19 cellular contexts compared by ENCODE assay signal in the genomic region with DNA sequence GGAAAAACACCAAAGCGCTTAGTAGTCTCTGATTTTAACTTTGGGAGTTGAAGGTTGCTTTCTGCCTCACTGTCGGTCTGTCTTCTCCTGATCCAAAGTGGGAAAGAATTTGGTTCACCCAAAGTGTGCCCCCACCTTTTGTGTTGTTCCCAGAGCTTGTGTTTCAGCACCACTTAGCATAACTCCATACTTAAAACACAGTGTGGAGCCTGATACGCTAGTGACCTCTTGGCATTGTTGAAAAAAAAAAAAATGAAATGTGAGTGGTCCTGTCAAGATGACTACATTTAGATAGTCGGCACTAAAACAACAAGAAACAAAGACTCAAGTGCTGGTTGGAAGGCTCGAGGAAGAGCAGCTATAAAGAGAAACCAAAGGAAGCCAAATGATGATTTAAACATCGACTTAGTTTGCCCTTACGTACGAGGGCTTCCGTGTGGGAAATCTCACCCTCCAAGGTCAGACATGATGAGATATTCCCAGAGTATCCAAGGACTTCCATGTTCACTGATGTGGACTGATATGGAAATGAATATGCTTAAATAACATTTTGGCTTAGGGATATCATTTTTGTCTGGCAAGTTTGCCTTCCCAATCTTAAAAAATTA.
A peak's percentile ranks its signal among the peaks of the same experiment; 100 is the strongest.
DNase-seq lines count a peak whose midpoint lies in the region; ATAC-seq and TF ChIP-seq lines count a peak whose summit lies in the region.
"Had no signal": no experiment of that assay in that cellular context is flagged by ENCODE, and none has a peak within 500 bp of the region (broad histone marks: within the 10 kb centered on the region; RNA-seq: fewer than 3 reads in every experiment).

No MANE protein-coding gene starts in this region.

- no peaks in the 10 kb centered on the region for H3K27me3 ChIP-seq in left ventricle myocardium inferior (ENCODE audit: low read depth)
- no peaks in the 10 kb centered on the region for H3K27me3 ChIP-seq in HAP-1 (ENCODE audit: low read depth)

- in situ Hi-C loops in HAP-1 (cut with MboI; ENCODE audit: low sequenced_read_pairs), result no loop called here

- TF ChIP-seq CTCF in HEK293 (tag by site-specific recombination; IDR thresholded peaks at IDR 0.05), result no peak
- no peak for TF ChIP-seq CTCF in coronary artery (IDR thresholded peaks at IDR 0.05)
- TF ChIP-seq CTCF in left ventricle myocardium inferior (IDR thresholded peaks at IDR 0.05; ENCODE audit: borderline replicate concordance), result no peak
- TF ChIP-seq CTCF in nephron progenitor cell (IDR thresholded peaks at IDR 0.05), result no peak

- H3K9me3 ChIP-seq in HEK293 (ENCODE audit: control insufficient read depth, insufficient read depth, low read depth, low read length) (no peaks in the 10 kb centered on the region), left ventricle myocardium inferior (replicated peaks) (no peaks in the 10 kb centered on the region), HAP-1 (no peaks in the 10 kb centered on the region)
- H3K9me3 ChIP-seq: A549 had no signal

- H3K4me3 ChIP-seq in HEK293 (ENCODE audit: low read depth, low read length) (no peak overlapping the region), coronary artery (peak overlapping the region; percentile 48), left ventricle myocardium inferior (peak overlapping the region; percentile 45), HAP-1 (no peak overlapping the region)
- H3K4me3 ChIP-seq: A549 had no signal

- H3K36me3 ChIP-seq in HEK293 (ENCODE audit: control insufficient read depth in 2 of 2, insufficient read depth in 1 of 2, low read length in 2 of 2) (no peaks in the 10 kb centered on the region), left ventricle myocardium inferior (no peaks in the 10 kb centered on the region), HAP-1 (replicated peaks) (no peaks in the 10 kb centered on the region)

- H3K4me3 Mint-ChIP-seq in nephron progenitor cell, result no peak overlapping the region
- H3K4me3 Mint-ChIP-seq: H9 had no signal

- POLR2A ChIA-PET in HEK293 (lab: Yijun Ruan, JAX), result no interaction called here

- DNase-seq in coronary artery (ENCODE audit: low spot score) (no peak), left ventricle myocardium inferior (no peak), nephron progenitor cell (no peak), NCI-H774 (lab: John Stamatoyannopoulos, UW) (no peak), HAP-1 (ENCODE audit: low spot score in 2 of 2) (no peak), NCI-H526 treated with DMSO at 0.1 percent for 48 hours (lab: John Stamatoyannopoulos, UW) (no peak)
- DNase-seq: DMS153, H9, MV-4-11, NCI-H1436, NCI-H2081, NCI-H345, NCI-H69, SHP77 had no signal

- peaks cover 28% of the 10 kb centered on the region for H3K4me1 ChIP-seq in HEK293 (ENCODE audit: control insufficient read depth, insufficient read depth, low read length)
- H3K4me1 ChIP-seq in left ventricle myocardium inferior, result peaks cover 39% of the 10 kb centered on the region
- peaks cover 20% of the 10 kb centered on the region for H3K4me1 ChIP-seq in HAP-1
- H3K4me1 ChIP-seq: A549 had no signal

- no peaks in the 10 kb centered on the region for H3K9me3 Mint-ChIP-seq in nephron progenitor cell
- H3K9me3 Mint-ChIP-seq: H9 had no signal

- CTCF ChIA-PET in HEK293 (lab: Yijun Ruan, JAX), result interaction anchor here (0.6 kb wide), 1 partner anchor 963 kb away, joined by 3 read pairs; no protein-coding TSS in a partner anchor

- peak overlapping the region; percentile 50 for H3K27ac Mint-ChIP-seq in nephron progenitor cell
- H3K27ac Mint-ChIP-seq: H9 had no signal

- no peak overlapping the region for H3K27ac ChIP-seq in HEK293 (ENCODE audit: extremely low read depth, low read depth, low read length)
- peak overlapping the region in 1 of 2 donors; percentile 6 for H3K27ac ChIP-seq in coronary artery
- peak overlapping the region; percentile 71 for H3K27ac ChIP-seq in left ventricle myocardium inferior (replicated peaks)
- H3K27ac ChIP-seq: A549, C4-2B had no signal

- peaks cover 90% of the 10 kb centered on the region for H3K36me3 Mint-ChIP-seq in nephron progenitor cell (ENCODE audit: low read depth)

- intact Hi-C loops in left ventricle myocardium inferior (cut with micrococcal nuclease), result no loop called here

- H3K4me1 Mint-ChIP-seq in nephron progenitor cell, result peaks cover 59% of the 10 kb centered on the region

- H3K27me3 Mint-ChIP-seq in nephron progenitor cell (ENCODE audit: low read depth, poor library complexity), result peaks cover 2% of the 10 kb centered on the region

- no peak for ATAC-seq in GM21723 (IDR thresholded peaks at IDR 0.05; ENCODE audit: unreplicated experiment)
- ATAC-seq: A549, Panc1 had no signal

TF ChIP-seq in HEK293, 187 proteins besides CTCF, POLR2A, EP300 and RAD21:
- TF ChIP-seq ZEB2 (tag by site-specific recombination; IDR thresholded peaks at IDR 0.05) (peak; percentile 44; the same call in 1 of the 2 replicates), ZNF394 (tag by site-specific recombination; IDR thresholded peaks at IDR 0.05; ENCODE audit: borderline replicate concordance) (no peak), ZBTB1 (tag by site-specific recombination; IDR thresholded peaks at IDR 0.05) (no peak), IKZF3 (tag by site-specific recombination; IDR thresholded peaks at IDR 0.05) (peak; percentile 24; the same call in 1 of the 2 replicates), FEZF1 (tag by site-specific recombination; IDR thresholded peaks at IDR 0.05) (peak; percentile 31; the same call in 1 of the 2 replicates), OSR2 (tag by site-specific recombination; IDR thresholded peaks at IDR 0.05) (peak; percentile 47)
- TF ChIP-seq, protein P1, sequence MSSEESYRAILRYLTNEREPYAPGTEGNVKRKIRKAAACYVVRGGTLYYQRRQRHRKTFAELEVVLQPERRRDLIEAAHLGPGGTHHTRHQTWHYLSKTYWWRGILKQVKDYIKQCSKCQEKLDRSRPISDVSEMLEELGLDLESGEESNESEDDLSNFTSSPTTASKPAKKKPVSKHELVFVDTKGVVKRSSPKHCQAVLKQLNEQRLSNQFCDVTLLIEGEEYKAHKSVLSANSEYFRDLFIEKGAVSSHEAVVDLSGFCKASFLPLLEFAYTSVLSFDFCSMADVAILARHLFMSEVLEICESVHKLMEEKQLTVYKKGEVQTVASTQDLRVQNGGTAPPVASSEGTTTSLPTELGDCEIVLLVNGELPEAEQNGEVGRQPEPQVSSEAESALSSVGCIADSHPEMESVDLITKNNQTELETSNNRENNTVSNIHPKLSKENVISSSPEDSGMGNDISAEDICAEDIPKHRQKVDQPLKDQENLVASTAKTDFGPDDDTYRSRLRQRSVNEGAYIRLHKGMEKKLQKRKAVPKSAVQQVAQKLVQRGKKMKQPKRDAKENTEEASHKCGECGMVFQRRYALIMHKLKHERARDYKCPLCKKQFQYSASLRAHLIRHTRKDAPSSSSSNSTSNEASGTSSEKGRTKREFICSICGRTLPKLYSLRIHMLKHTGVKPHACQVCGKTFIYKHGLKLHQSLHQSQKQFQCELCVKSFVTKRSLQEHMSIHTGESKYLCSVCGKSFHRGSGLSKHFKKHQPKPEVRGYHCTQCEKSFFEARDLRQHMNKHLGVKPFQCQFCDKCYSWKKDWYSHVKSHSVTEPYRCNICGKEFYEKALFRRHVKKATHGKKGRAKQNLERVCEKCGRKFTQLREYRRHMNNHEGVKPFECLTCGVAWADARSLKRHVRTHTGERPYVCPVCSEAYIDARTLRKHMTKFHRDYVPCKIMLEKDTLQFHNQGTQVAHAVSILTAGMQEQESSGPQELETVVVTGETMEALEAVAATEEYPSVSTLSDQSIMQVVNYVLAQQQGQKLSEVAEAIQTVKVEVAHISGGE (tag by site-specific recombination; conservative IDR thresholded peaks at IDR 0.05; ENCODE audit: low read depth), result no peak
- TF ChIP-seq, protein P2, sequence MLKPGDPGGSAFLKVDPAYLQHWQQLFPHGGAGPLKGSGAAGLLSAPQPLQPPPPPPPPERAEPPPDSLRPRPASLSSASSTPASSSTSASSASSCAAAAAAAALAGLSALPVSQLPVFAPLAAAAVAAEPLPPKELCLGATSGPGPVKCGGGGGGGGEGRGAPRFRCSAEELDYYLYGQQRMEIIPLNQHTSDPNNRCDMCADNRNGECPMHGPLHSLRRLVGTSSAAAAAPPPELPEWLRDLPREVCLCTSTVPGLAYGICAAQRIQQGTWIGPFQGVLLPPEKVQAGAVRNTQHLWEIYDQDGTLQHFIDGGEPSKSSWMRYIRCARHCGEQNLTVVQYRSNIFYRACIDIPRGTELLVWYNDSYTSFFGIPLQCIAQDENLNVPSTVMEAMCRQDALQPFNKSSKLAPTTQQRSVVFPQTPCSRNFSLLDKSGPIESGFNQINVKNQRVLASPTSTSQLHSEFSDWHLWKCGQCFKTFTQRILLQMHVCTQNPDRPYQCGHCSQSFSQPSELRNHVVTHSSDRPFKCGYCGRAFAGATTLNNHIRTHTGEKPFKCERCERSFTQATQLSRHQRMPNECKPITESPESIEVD (tag by site-specific recombination; IDR thresholded peaks at IDR 0.05), result peak; percentile 40; the same call in 1 of the 2 replicates

Comparison
In these comparisons a context has a peak if more than half of its experiments do, and no peak if none do; other contexts are left out.
1. H3K4me3 ChIP-seq: peak in coronary artery (single experiment) and left ventricle myocardium inferior (single experiment); none in HEK293 (single experiment) and HAP-1 (single experiment).